16 cellular contexts compared by ENCODE assay signal in genomic region chr19:39745645-39746044, GRCh38. TPM values are rescaled to one million over a fixed set of nuclear protein-coding genes. Genes with fewer than 3 reads are reported as not detected.
"Had no signal": no experiment of that assay in that cellular context is flagged by ENCODE, and none has a peak within 500 bp of the region (broad histone marks: within the 10 kb centered on the region; RNA-seq: fewer than 3 reads in every experiment).

No MANE protein-coding gene starts in this region.

- DNase-seq: activated CD4-positive, alpha-beta T cell treated with anti-CD3 and anti-CD28 coated beads, Interleukin-2, amount 50 U/mL, for 1 hour; activated CD8-positive, alpha-beta memory T cell treated with anti-CD3 and anti-CD28 coated beads for 24 hours; activated naive CD4-positive, alpha-beta T cell; activated naive CD8-positive, alpha-beta T cell treated with anti-CD3 and anti-CD28 coated beads, Interleukin-2, amount 10 ng/mL, durations not matched to agents 7 days and 5 days; cerebellar nuclear complex; effector CD8-positive, alpha-beta T cell; esophagus squamous epithelium; glutamatergic neuron; kidney glomerular epithelial cell; occipital lobe; stimulated activated CD4-positive, alpha-beta T cell treated with anti-CD3 and anti-CD28 coated beads, Interleukin-4, amount 100 ng/mL, for 24 hours; stimulated activated naive CD4-positive, alpha-beta T cell; substantia nigra had no signal

- FAIRE-seq: endothelial cell of umbilical vein, TTC549 had no signal

RNA-seq across cellular contexts. Expression of gene CLC, which starts 7.8 kb away (rescaled TPM):
- polyA plus RNA-seq: endothelial cell of umbilical vein had no signal

RNA-seq across cellular contexts. Expression of gene LEUTX, which starts 33.0 kb away (rescaled TPM):
- polyA plus RNA-seq: endothelial cell of umbilical vein, liver had no signal

RNA-seq across cellular contexts. Expression of gene LGALS14, which starts 41.4 kb away (rescaled TPM):
- polyA plus RNA-seq: endothelial cell of umbilical vein, liver had no signal
